9 cellular contexts compared by ENCODE assay signal in genomic region chr15:89664951-89665350, GRCh38. TPM values are rescaled to one million over a fixed set of nuclear protein-coding genes. Genes with fewer than 3 reads are reported as not detected.
A peak's percentile ranks its signal among the peaks of the same experiment; 100 is the strongest.
DNase-seq lines count a peak whose midpoint lies in the region; ATAC-seq and TF ChIP-seq lines count a peak whose summit lies in the region.
"Had no signal": no experiment of that assay in that cellular context is flagged by ENCODE, and none has a peak within 500 bp of the region (broad histone marks: within the 10 kb centered on the region; RNA-seq: fewer than 3 reads in every experiment).

No MANE protein-coding gene starts in this region.

- H3K9me3 ChIP-seq in SK-N-SH, result no peaks in the 10 kb centered on the region
- no peaks in the 10 kb centered on the region for H3K9me3 ChIP-seq in left lung
- H3K9me3 ChIP-seq in suprapubic skin, result no peaks in the 10 kb centered on the region

- H3K79me2 ChIP-seq in SK-N-SH (ENCODE audit: insufficient read depth), result no peaks in the 10 kb centered on the region

- 91% methylated on average over 5 of the region's 5 CpGs for whole genome bisulfite sequencing in SK-N-SH (ENCODE audit: low lambda C conversion rate)
- WGBS in suprapubic skin, result 77% methylated on average over 5 of the region's 5 CpGs

- peaks cover 1% of the 10 kb centered on the region for H3K4me1 Mint-ChIP-seq in activated CD8-positive, alpha-beta T cell treated with anti-CD3 and anti-CD28 coated beads for 36 hours (ENCODE audit: low read depth)

- ATAC-seq in SK-N-SH treated with all-trans-retinoic acid at 6 μM for 48 hours (no peak), left lung (no peak), HG03565 (IDR thresholded peaks at IDR 0.05; ENCODE audit: unreplicated experiment) (no peak), HG03039 (IDR thresholded peaks at IDR 0.05; ENCODE audit: unreplicated experiment) (no peak)
- ATAC-seq in activated CD8-positive, alpha-beta T cell treated with anti-CD3 and anti-CD28 coated beads for 36 hours, result no peak

- H3K9ac ChIP-seq in SK-N-SH, result no peak overlapping the region

- TF ChIP-seq POLR2A in suprapubic skin (IDR thresholded peaks at IDR 0.05), result no peak

- no peaks in the 10 kb centered on the region for H3K36me3 Mint-ChIP-seq in activated CD8-positive, alpha-beta T cell treated with anti-CD3 and anti-CD28 coated beads for 36 hours (ENCODE audit: low read depth)

- no peaks in the 10 kb centered on the region for H4K20me1 ChIP-seq in SK-N-SH (ENCODE audit: insufficient read depth)

- 0 out of 2 replicates have a peak overlapping the region, but pooled peaks have one; percentile 83 for H2AFZ ChIP-seq in SK-N-SH (ENCODE audit: low read depth)

- intact Hi-C loops in activated CD8-positive, alpha-beta T cell treated with anti-CD3 and anti-CD28 coated beads for 36 hours (cut with micrococcal nuclease), result no loop called here
- intact Hi-C loops in left lung (cut with DNase I), result no loop called here

- H3K27me3 ChIP-seq in SK-N-SH (ENCODE audit: insufficient read depth) (no peaks in the 10 kb centered on the region), left lung (peaks cover 0 to 20% of the 10 kb centered on the region in 2 donors), suprapubic skin (no peaks in the 10 kb centered on the region)

- no peak overlapping the region for H3K4me2 ChIP-seq in SK-N-SH

- H3K27ac ChIP-seq in SK-N-SH (ENCODE audit: low read depth in 2 of 2, low read length in 1 of 2), result no peak overlapping the region
- H3K27ac ChIP-seq in left lung, result peak overlapping the region; percentile 55 to 72
- peak overlapping the region; percentile 89 for H3K27ac ChIP-seq in suprapubic skin

- DNase-seq in SK-N-SH (no peak), left lung (no peak), suprapubic skin (ENCODE audit: low spot score in 2 of 2) (peak in 1 of 2 donors; percentile 5)
- no peak for DNase-seq in activated CD8-positive, alpha-beta T cell treated with anti-CD3 and anti-CD28 coated beads for 36 hours
- DNase-seq in central memory CD4-positive, alpha-beta T cell, result no peak
- DNase-seq: activated effector memory CD4-positive, alpha-beta T cell treated with anti-CD3 and anti-CD28 coated beads, Interleukin-2, amount 50 U/mL, for 16 hours had no signal

- TF ChIP-seq RAD21 in SK-N-SH (IDR thresholded peaks at IDR 0.05; ENCODE audit: low read length), result no peak

- H3K9me3 Mint-ChIP-seq in activated CD8-positive, alpha-beta T cell treated with anti-CD3 and anti-CD28 coated beads for 36 hours, result no peaks in the 10 kb centered on the region

- POLR2A ChIA-PET in SK-N-SH (lab: Yijun Ruan, JAX), result interaction anchor here (0.6 to 1.3 kb wide), 4 partner anchors 12 to 215 kb away, joined by 3 to 5 read pairs (median 3); no protein-coding TSS in a partner anchor
- POLR2A ChIA-PET in activated CD8-positive, alpha-beta T cell treated with anti-CD3 and anti-CD28 coated beads for 36 hours (lab: Charles Lee), result interaction anchor here (1.1 to 1.7 kb wide), 2 partner anchors 24 to 90 kb away, joined by 3 to 4 read pairs; partner anchors contain the start of gene TICRR

- no peak overlapping the region for H3K27ac Mint-ChIP-seq in activated CD8-positive, alpha-beta T cell treated with anti-CD3 and anti-CD28 coated beads for 36 hours

- TF ChIP-seq CTCF in SK-N-SH (IDR thresholded peaks at IDR 0.05) (no peak), left lung (IDR thresholded peaks at IDR 0.05) (no peak), suprapubic skin (IDR thresholded peaks at IDR 0.05) (no peak)
- no peak for TF ChIP-seq CTCF in activated CD8-positive, alpha-beta T cell treated with anti-CD3 and anti-CD28 coated beads for 36 hours (IDR thresholded peaks at IDR 0.05)

- H3K4me3 Mint-ChIP-seq in activated CD8-positive, alpha-beta T cell treated with anti-CD3 and anti-CD28 coated beads for 36 hours, result peak overlapping the region; percentile 37

- H3K36me3 ChIP-seq in SK-N-SH (replicated peaks in 1 of 2; ENCODE audit: control insufficient read depth in 1 of 2, insufficient read depth in 2 of 2, low read length in 1 of 2), result no peaks in the 10 kb centered on the region
- H3K36me3 ChIP-seq in left lung, result no peaks in the 10 kb centered on the region
- no peaks in the 10 kb centered on the region for H3K36me3 ChIP-seq in suprapubic skin

- no peaks in the 10 kb centered on the region for H3K9me2 ChIP-seq in SK-N-SH

- H3F3A ChIP-seq in SK-N-SH (replicated peaks; ENCODE audit: insufficient read depth), result peaks cover 22% of the 10 kb centered on the region

- TF ChIP-seq EP300 in SK-N-SH (IDR thresholded peaks at IDR 0.05; ENCODE audit: borderline replicate concordance in 1 of 2, low read depth in 1 of 2, low read length in 1 of 2) (no peak), suprapubic skin (IDR thresholded peaks at IDR 0.05) (no peak)

- CTCF ChIA-PET in SK-N-SH (lab: Yijun Ruan, JAX), result interaction anchor here (0.7 to 2.1 kb wide), 4 partner anchors 13 to 86 kb away, joined by 3 to 12 read pairs (median 3); partner anchors contain the start of gene MESP1
- CTCF ChIA-PET in activated CD8-positive, alpha-beta T cell treated with anti-CD3 and anti-CD28 coated beads for 36 hours (lab: Charles Lee), result no interaction called here

- peaks cover 12 to 19% of the 10 kb centered on the region in 2 experiments; a peak in 3 of 4 replicates for H3K4me1 ChIP-seq in SK-N-SH (ENCODE audit: control insufficient read depth in 1 of 2, insufficient read depth in 2 of 2, low read depth in 1 of 2, low read length in 1 of 2)
- peaks cover 3 to 9% of the 10 kb centered on the region in 2 donors for H3K4me1 ChIP-seq in left lung
- peaks cover 25% of the 10 kb centered on the region for H3K4me1 ChIP-seq in suprapubic skin

- H3K4me3 ChIP-seq in SK-N-SH (ENCODE audit: low read depth in 2 of 2, low read length in 1 of 2) (no peak overlapping the region), left lung (peak overlapping the region; percentile 31 to 38), suprapubic skin (peak overlapping the region; percentile 44)

- peaks cover 36% of the 10 kb centered on the region for H3K27me3 Mint-ChIP-seq in activated CD8-positive, alpha-beta T cell treated with anti-CD3 and anti-CD28 coated beads for 36 hours

TF ChIP-seq in SK-N-SH, 30 proteins besides CTCF, POLR2A, EP300 and RAD21 (continues in another document):
- no peak for TF ChIP-seq JUND (IDR thresholded peaks at IDR 0.05)
- TF ChIP-seq EZH2phosphoT487 (IDR thresholded peaks at IDR 0.05; ENCODE audit: borderline replicate concordance, low read depth), result no peak

TF ChIP-seq in SK-N-SH treated with all-trans-retinoic acid at 6 μM for 48 hours, 23 proteins besides CTCF, POLR2A, EP300 and RAD21:
- TF ChIP-seq ZNF565 (CRISPR knock-in tag; conservative IDR thresholded peaks at IDR 0.05; ENCODE audit: low read depth) (no peak), ZFP3 (CRISPR knock-in tag; IDR thresholded peaks at IDR 0.05) (no peak), PPARA (CRISPR knock-in tag; IDR thresholded peaks at IDR 0.05; ENCODE audit: borderline replicate concordance) (no peak), ISL1 (CRISPR knock-in tag; IDR thresholded peaks at IDR 0.05) (no peak), TOX (CRISPR knock-in tag; IDR thresholded peaks at IDR 0.05; ENCODE audit: borderline replicate concordance) (no peak), ESRRG (CRISPR knock-in tag; IDR thresholded peaks at IDR 0.05) (no peak), ZNF70 (CRISPR knock-in tag; IDR thresholded peaks at IDR 0.05) (no peak)
- TF ChIP-seq, protein P1, sequence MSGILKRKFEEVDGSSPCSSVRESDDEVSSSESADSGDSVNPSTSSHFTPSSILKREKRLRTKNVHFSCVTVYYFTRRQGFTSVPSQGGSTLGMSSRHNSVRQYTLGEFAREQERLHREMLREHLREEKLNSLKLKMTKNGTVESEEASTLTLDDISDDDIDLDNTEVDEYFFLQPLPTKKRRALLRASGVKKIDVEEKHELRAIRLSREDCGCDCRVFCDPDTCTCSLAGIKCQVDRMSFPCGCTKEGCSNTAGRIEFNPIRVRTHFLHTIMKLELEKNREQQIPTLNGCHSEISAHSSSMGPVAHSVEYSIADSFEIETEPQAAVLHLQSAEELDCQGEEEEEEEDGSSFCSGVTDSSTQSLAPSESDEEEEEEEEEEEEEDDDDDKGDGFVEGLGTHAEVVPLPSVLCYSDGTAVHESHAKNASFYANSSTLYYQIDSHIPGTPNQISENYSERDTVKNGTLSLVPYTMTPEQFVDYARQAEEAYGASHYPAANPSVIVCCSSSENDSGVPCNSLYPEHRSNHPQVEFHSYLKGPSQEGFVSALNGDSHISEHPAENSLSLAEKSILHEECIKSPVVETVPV (CRISPR knock-in tag; IDR thresholded peaks at IDR 0.05), result no peak

RNA-seq across cellular contexts. Expression of gene KIF7, which starts 9.7 kb away (rescaled TPM):
- polyA plus RNA-seq in SK-N-SH (2012; rRNA removed), result 11.2 and 12.0 TPM in 2 replicates
- 5.8 and 7.6 TPM in 2 replicates for polyA plus RNA-seq in SK-N-SH (2012; cell fraction: cytosol; rRNA removed)
- 26.1 and 33.6 TPM in 2 replicates for polyA plus RNA-seq in SK-N-SH (2012; cell fraction: nucleus; rRNA removed)
- total RNA-seq in activated CD8-positive, alpha-beta T cell treated with anti-CD3 and anti-CD28 coated beads for 36 hours, result 1 to 10 TPM; 2.7 to 3.7 TPM
- total RNA-seq in left lung, result 1 to 10 TPM; 2.4 to 4.6 TPM
- 1 to 10 TPM in 3 of 4 donors, under 1 TPM in 1; 0.79 to 1.9 (median 1.8) TPM for total RNA-seq in suprapubic skin

RNA-seq across cellular contexts. Expression of gene PLIN1, which starts 14.2 kb away (rescaled TPM):
- 0.08 TPM in 2 replicates for polyA plus RNA-seq in SK-N-SH (2012; rRNA removed)
- polyA plus RNA-seq in SK-N-SH (2012; cell fraction: cytosol; rRNA removed), result 0.09 and 0.10 TPM in 2 replicates
- polyA plus RNA-seq in SK-N-SH (2012; cell fraction: nucleus; rRNA removed), result 0.39 and 0.40 TPM in 2 replicates
- 1 to 10 TPM in 1 of 2 experiments, under 1 TPM in 1; 0.50 to 1.1 TPM for total RNA-seq in activated CD8-positive, alpha-beta T cell treated with anti-CD3 and anti-CD28 coated beads for 36 hours
- under 1 TPM; 0.37 to 0.55 TPM for total RNA-seq in left lung
- total RNA-seq in suprapubic skin, result 10 to 100 TPM; 17.7 to 52.4 (median 35.9) TPM

RNA-seq across cellular contexts. Expression of gene PEX11A, which starts 25.6 kb away (rescaled TPM):
- polyA plus RNA-seq in SK-N-SH (2012; rRNA removed), result 6.1 and 7.0 TPM in 2 replicates
- polyA plus RNA-seq in SK-N-SH (2012; cell fraction: cytosol; rRNA removed), result 5.9 and 6.6 TPM in 2 replicates
- 3.5 and 5.1 TPM in 2 replicates for polyA plus RNA-seq in SK-N-SH (2012; cell fraction: nucleus; rRNA removed)
- 1 to 10 TPM; 3.3 to 4.0 TPM for total RNA-seq in activated CD8-positive, alpha-beta T cell treated with anti-CD3 and anti-CD28 coated beads for 36 hours
- total RNA-seq in left lung, result 1 to 10 TPM; 5.6 to 8.6 TPM
- 10 to 100 TPM in 2 of 4 donors, 1 to 10 TPM in 2; 7.9 to 16.9 (median 10.6) TPM for total RNA-seq in suprapubic skin

RNA-seq across cellular contexts. Expression of gene WDR93, which starts 25.7 kb away (rescaled TPM):
- 0.35 and 0.57 TPM in 2 replicates for polyA plus RNA-seq in SK-N-SH (2012; rRNA removed)
- 0.28 and 0.30 TPM in 2 replicates for polyA plus RNA-seq in SK-N-SH (2012; cell fraction: cytosol; rRNA removed)
- polyA plus RNA-seq in SK-N-SH (2012; cell fraction: nucleus; rRNA removed), result 0.25 and 0.49 TPM in 2 replicates
- not detected for total RNA-seq in activated CD8-positive, alpha-beta T cell treated with anti-CD3 and anti-CD28 coated beads for 36 hours
- total RNA-seq in left lung (under 1 TPM; 0.20 to 0.52 TPM), suprapubic skin (under 1 TPM in 1 of 4 donors, not detected in 3; 0.31 TPM)

Comparison
In these comparisons a context has a peak if more than half of its experiments do, and no peak if none do; other contexts are left out.
1. H3K27ac ChIP-seq: peak in left lung (2 of 2) and suprapubic skin (single experiment); none in SK-N-SH (0 of 2).
2. H3K4me3 ChIP-seq: peak in left lung (2 of 2) and suprapubic skin (single experiment); none in SK-N-SH (0 of 2).
3. RNA of gene PLIN1, which starts 14.2 kb away (total RNA-seq): 17.7 to 52.4 TPM in suprapubic skin; 0.50 to 1.1 TPM in activated CD8-positive, alpha-beta T cell treated with anti-CD3 and anti-CD28 coated beads for 36 hours and 0.37 to 0.55 TPM in left lung; every median in the first group is over 4 times any median in the second.